9 cellular contexts compared by ENCODE assay signal in the genomic region with DNA sequence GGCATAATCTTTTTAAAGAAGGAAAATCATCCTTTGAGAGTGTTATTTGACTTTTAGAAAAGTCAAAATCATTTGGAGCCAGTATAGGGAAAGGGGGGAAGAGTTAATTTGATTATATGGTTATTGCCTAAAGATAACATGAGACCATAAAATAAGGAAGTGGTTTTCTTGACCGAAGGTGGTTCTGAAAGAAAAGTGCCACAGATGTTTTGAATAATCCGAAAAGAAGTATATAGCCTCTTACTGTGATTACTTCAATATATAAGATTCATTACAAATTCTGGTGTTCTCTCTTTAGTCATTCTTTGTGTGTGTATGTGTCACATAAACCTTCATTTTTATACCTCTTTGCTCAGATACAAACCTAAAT. TPM values are rescaled to one million over a fixed set of nuclear protein-coding genes. Genes with fewer than 3 reads are reported as not detected.
DNase-seq lines count a peak whose midpoint lies in the region; ATAC-seq and TF ChIP-seq lines count a peak whose summit lies in the region.
"Had no signal": no experiment of that assay in that cellular context is flagged by ENCODE, and none has a peak within 500 bp of the region (broad histone marks: within the 10 kb centered on the region; RNA-seq: fewer than 3 reads in every experiment).

No MANE protein-coding gene starts in this region.

- H2AFZ ChIP-seq in smooth muscle cell (ENCODE audit: low read depth) = no peak overlapping the region

- 88% methylated on average over 2 of the region's 2 CpGs for WGBS in smooth muscle cell (ENCODE audit: low lambda C conversion rate)

- H3K79me2 ChIP-seq in smooth muscle cell (ENCODE audit: low read depth) = peaks cover 21% of the 10 kb centered on the region

- DNase-seq in SIG-M5 treated with dmso at 0.1 percent for 504 hours (lab: John Stamatoyannopoulos, UW; ENCODE audit: unreplicated experiment) (peak; percentile 41), SIG-M5 (lab: John Stamatoyannopoulos, UW) (no peak), SK-N-MC (ENCODE audit: low read depth, low spot score) (no peak), fibroblast of the aortic adventitia (ENCODE audit: low read depth) (no peak), smooth muscle cell (lab: John Stamatoyannopoulos, UW; ENCODE audit: unreplicated experiment) (no peak)
- DNase-seq: activated CD4-positive, alpha-beta T cell treated with anti-CD3 and anti-CD28 coated beads for 1 hour had no signal

- TF ChIP-seq CTCF in fibroblast of the aortic adventitia (IDR thresholded peaks at IDR 0.05; ENCODE audit: insufficient read depth, low read length) (no peak), smooth muscle cell (IDR thresholded peaks at IDR 0.05; ENCODE audit: borderline replicate concordance, insufficient read depth, poor library complexity, severe bottlenecking) (no peak)

- no peaks in the 10 kb centered on the region for H3K27me3 ChIP-seq in smooth muscle cell (ENCODE audit: low read depth)

- H3K9me3 ChIP-seq in SK-N-MC (ENCODE audit: low read depth, low read length) (no peaks in the 10 kb centered on the region), smooth muscle cell (replicated peaks; ENCODE audit: low read depth) (no peaks in the 10 kb centered on the region)

- H3K4me1 ChIP-seq in smooth muscle cell (ENCODE audit: low read depth) = peaks cover 17% of the 10 kb centered on the region

- no peaks in the 10 kb centered on the region for H3F3A ChIP-seq in smooth muscle cell (ENCODE audit: low read depth)

- ATAC-seq in GM19455 (IDR thresholded peaks at IDR 0.05; ENCODE audit: unreplicated experiment) = no peak
- ATAC-seq in GM21619 (IDR thresholded peaks at IDR 0.05; ENCODE audit: unreplicated experiment) = no peak
- no peak for ATAC-seq in GM18858 (IDR thresholded peaks at IDR 0.05; ENCODE audit: unreplicated experiment)

- H4K20me1 ChIP-seq in smooth muscle cell (ENCODE audit: low read depth) = peaks cover 8% of the 10 kb centered on the region

- H3K27ac ChIP-seq in SK-N-MC (no peak overlapping the region), smooth muscle cell (ENCODE audit: low read depth) (no peak overlapping the region)

- peak overlapping the region; percentile 96 for H3K4me2 ChIP-seq in smooth muscle cell

- peak overlapping the region; percentile 97 for H3K4me3 ChIP-seq in SK-N-MC
- H3K4me3 ChIP-seq in fibroblast of the aortic adventitia (ENCODE audit: low read depth, low read length) = peak overlapping the region; percentile 98
- H3K4me3 ChIP-seq in smooth muscle cell = peak overlapping the region; percentile 80

- H3K36me3 ChIP-seq in SK-N-MC (ENCODE audit: insufficient read depth, low read length) (peaks cover 45% of the 10 kb centered on the region), smooth muscle cell (ENCODE audit: low read depth) (peaks cover 20% of the 10 kb centered on the region)

- H3K9ac ChIP-seq in SK-N-MC (ENCODE audit: insufficient read length) (peak overlapping the region; percentile 93), smooth muscle cell (ENCODE audit: low read depth) (peak overlapping the region; percentile 96)

RNA-seq across cellular contexts. Expression of a gene that starts 1.1 kb away (rescaled TPM):
- total RNA-seq in fibroblast of the aortic adventitia (ENCODE audit: low replicate concordance) = 44.0 and 44.6 TPM in 2 replicates
- total RNA-seq in smooth muscle cell = 103 and 115 TPM in 2 replicates
- polyA plus RNA-seq in smooth muscle cell = 136 and 138 TPM in 2 replicates

RNA-seq across cellular contexts. Expression of a gene that starts 4.5 kb away (rescaled TPM):
- total RNA-seq in fibroblast of the aortic adventitia (ENCODE audit: low replicate concordance) (2.9 and 17.5 TPM in 2 replicates), smooth muscle cell (12.2 and 15.2 TPM in 2 replicates)
- polyA plus RNA-seq in smooth muscle cell = 15.5 and 19.5 TPM in 2 replicates

RNA-seq across cellular contexts. Expression of a gene that starts 27.4 kb away (rescaled TPM):
- total RNA-seq in fibroblast of the aortic adventitia (ENCODE audit: low replicate concordance) (1.3 TPM in 1 of 2 replicates, not detected in the other), smooth muscle cell (5.5 and 9.2 TPM in 2 replicates)
- 6.6 and 13.5 TPM in 2 replicates for polyA plus RNA-seq in smooth muscle cell

RNA-seq across cellular contexts. Expression of a gene that starts 41.2 kb away (rescaled TPM):
- not detected in 2 replicates for total RNA-seq in fibroblast of the aortic adventitia (ENCODE audit: low replicate concordance)
- 0.18 TPM in 1 of 2 replicates, not detected in the other for total RNA-seq in smooth muscle cell
- polyA plus RNA-seq in smooth muscle cell = 0.16 and 0.26 TPM in 2 replicates
